ENCODE assay signal across 21 cellular contexts in genomic region chr2:153601812-153602211, GRCh38.
"Had no signal": no experiment of that assay in that cellular context is flagged by ENCODE, and none has a peak within 500 bp of the region (broad histone marks: within the 10 kb centered on the region; RNA-seq: fewer than 3 reads in every experiment).

No MANE protein-coding gene starts in this region.

- H3K27me3 ChIP-seq: colonic mucosa, dorsolateral prefrontal cortex, esophagus squamous epithelium, gastrocnemius medialis, right atrium auricular region, spleen, testis had no signal

- H3K36me3 ChIP-seq: colonic mucosa, esophagus squamous epithelium, gastrocnemius medialis, right atrium auricular region, spleen had no signal

- H3K27ac ChIP-seq: colonic mucosa, dorsolateral prefrontal cortex, esophagus squamous epithelium, gastrocnemius medialis, right atrium auricular region, spleen, testis had no signal

- DNase-seq: activated CD4-positive, alpha-beta memory T cell treated with anti-CD3 and anti-CD28 coated beads for 36 hours; activated CD4-positive, alpha-beta T cell treated with anti-CD3 and anti-CD28 coated beads for 48 hours; activated CD4-positive, CD25-positive, alpha-beta regulatory T cell; activated effector memory CD4-positive, alpha-beta T cell treated with anti-CD3 and anti-CD28 coated beads, Interleukin-2, amount 50 U/mL, for 16 hours; activated naive CD4-positive, alpha-beta T cell treated with anti-CD3 and anti-CD28 coated beads, Interleukin-2, amount 10 ng/mL, durations not matched to agents 7 days and 5 days; amygdala; colonic mucosa; dorsolateral prefrontal cortex; effector memory CD8-positive, alpha-beta T cell; esophagus squamous epithelium; gastrocnemius medialis; islet precursor cell; left cardiac atrium; midbrain; natural killer cell; spleen; stimulated activated CD4-positive, alpha-beta T cell treated with anti-CD3 and anti-CD28 coated beads, Interleukin-4, amount 100 ng/mL, for 1 hour; stimulated activated naive CD4-positive, alpha-beta T cell; testis; trophoblast cell had no signal

- H3K4me3 ChIP-seq: colonic mucosa, dorsolateral prefrontal cortex, esophagus squamous epithelium, gastrocnemius medialis, right atrium auricular region, spleen, testis had no signal

- H3K9me3 ChIP-seq: colonic mucosa, esophagus squamous epithelium, gastrocnemius medialis, right atrium auricular region, spleen, testis had no signal

- H3K4me1 ChIP-seq: colonic mucosa, esophagus squamous epithelium, gastrocnemius medialis, right atrium auricular region, spleen, testis had no signal
